In the genomic region with DNA sequence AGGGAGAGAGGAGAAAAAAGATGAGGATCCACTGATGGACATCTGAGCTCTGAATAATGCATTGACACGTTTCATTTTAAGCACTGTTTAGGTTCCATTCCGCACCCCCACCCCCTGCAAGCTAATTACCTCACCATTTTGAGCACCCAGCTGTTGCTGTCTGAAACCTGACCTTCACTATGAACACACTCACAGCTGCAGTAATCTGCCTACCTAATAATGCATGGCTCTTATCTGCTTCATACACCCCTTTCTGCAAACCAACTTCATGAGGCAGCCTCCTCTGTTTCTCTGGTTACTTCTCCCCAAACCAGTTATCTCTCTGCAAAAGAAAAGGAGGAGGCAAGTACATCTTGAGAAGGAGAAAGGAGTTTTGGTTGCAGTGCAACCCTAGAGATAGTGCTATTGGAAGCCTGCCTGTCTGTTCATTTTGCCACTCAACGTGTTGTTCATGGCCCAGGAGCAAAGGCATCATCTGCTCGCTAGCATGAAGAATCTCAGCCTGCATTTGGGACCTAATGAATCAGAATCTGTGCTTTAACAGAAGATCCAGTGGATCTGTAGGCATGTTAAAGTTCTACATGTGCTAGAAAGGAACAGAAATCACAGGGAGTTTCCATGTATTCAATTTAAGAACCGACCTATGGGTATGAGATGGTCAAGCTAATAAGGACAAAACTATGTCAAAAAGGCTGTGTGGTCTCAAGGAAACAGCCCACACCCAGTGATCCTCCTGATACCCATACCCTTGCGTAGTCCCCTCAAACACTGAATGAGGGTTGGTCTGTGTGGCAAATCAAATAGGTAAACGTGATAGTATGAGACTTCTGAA, we compare ENCODE assay signal across 10 cellular contexts.
DNase-seq lines count a peak whose midpoint lies in the region; ATAC-seq, FAIRE-seq and TF ChIP-seq lines count a peak whose summit lies in the region.
"Had no signal": no experiment of that assay in that cellular context is flagged by ENCODE, and none has a peak within 500 bp of the region (broad histone marks: within the 10 kb centered on the region; RNA-seq: fewer than 3 reads in every experiment).

No MANE protein-coding gene starts in this region.

- H2AFZ ChIP-seq in KMS-11 (ENCODE audit: low read depth), result no peak overlapping the region
- H2AFZ ChIP-seq in K562 (ENCODE audit: low read depth, low read length), result no peak overlapping the region
- H2AFZ ChIP-seq: parathyroid adenoma had no signal

- H3K4me2 ChIP-seq in KMS-11 (peak overlapping the region; percentile 9; the same call in 1 of the 2 replicates), K562 (ENCODE audit: insufficient read depth, low read length) (no peak overlapping the region)

- POLR2A ChIA-PET in K562 (lab: Yijun Ruan, JAX) (no interaction called here), GM10248 (lab: Yijun Ruan, JAX) (no interaction called here)
- POLR2A ChIA-PET in CD4-positive, alpha-beta memory T cell (lab: Charles Lee; ENCODE audit: partially characterized antibody), result no interaction called here

- TF ChIP-seq RAD21 in K562 (CRISPR knock-in tag; conservative IDR thresholded peaks at IDR 0.05 in 1 of 2, IDR thresholded peaks at IDR 0.05 in 1 of 2), result no peak

- H3K4me3 Mint-ChIP-seq in CD4-positive, alpha-beta memory T cell, result no peak overlapping the region

- ATAC-seq in GM21576 (IDR thresholded peaks at IDR 0.05; ENCODE audit: unreplicated experiment) (peak; percentile 64), K562 (no peak)

- peaks cover 0 to 6% (median 0%) of the 10 kb centered on the region in 8 donors for H3K9me3 Mint-ChIP-seq in CD4-positive, alpha-beta memory T cell

- in situ Hi-C loops in GM13977 (cut with MboI; ENCODE audit: low pct_unique_long_range_greater_than_20kb, low sequenced_read_pairs, unreplicated experiment) (no loop called here), K562 (cut with MboI) (no loop called here)

- TF ChIP-seq CTCF in GM13977 (IDR thresholded peaks at IDR 0.05; ENCODE audit: extremely low read depth, insufficient read depth, missing control alignments) (no peak), KMS-11 (conservative IDR thresholded peaks at IDR 0.05; ENCODE audit: low read depth, low read length) (no peak), K562 (IDR thresholded peaks at IDR 0.05 in 2 of 3, conservative IDR thresholded peaks at IDR 0.05 in 1 of 3; ENCODE audit: insufficient read depth in 2 of 3, low read depth in 1 of 3, low read length in 3 of 3) (no peak), GM10248 (IDR thresholded peaks at IDR 0.05; ENCODE audit: control extremely low read depth, extremely low read depth, low read depth, missing control alignments) (no peak)

- H3K9me1 ChIP-seq in K562 (ENCODE audit: control insufficient read depth, insufficient read depth, low read length), result no peaks in the 10 kb centered on the region

- H3K27me3 Mint-ChIP-seq in CD4-positive, alpha-beta memory T cell, result no peaks in the 10 kb centered on the region

- H4K20me1 ChIP-seq in KMS-11 (ENCODE audit: insufficient read depth) (no peaks in the 10 kb centered on the region), K562 (replicated peaks; ENCODE audit: control insufficient read depth, insufficient read depth, low read length) (no peaks in the 10 kb centered on the region; the same call in 1 of the 2 replicates)

- FAIRE-seq in K562 (lab: Jason Lieb, UNC), result no peak

- peaks cover 5 to 27% (median 17%) of the 10 kb centered on the region in 4 donors for H3K4me1 Mint-ChIP-seq in CD4-positive, alpha-beta memory T cell

- BruUV-seq in K562 (replicated peaks; lab: Mats Ljungman, UMichigan), result no TSS peak

- H3K4me3 ChIP-seq in KMS-11 (IDR thresholded peaks at IDR 0.05; ENCODE audit: insufficient read depth, low read depth, low read length) (no peak overlapping the region), K562 (no peak overlapping the region)
- no peak overlapping the region for H3K4me3 ChIP-seq in CD4-positive, alpha-beta memory T cell (ENCODE audit: low read length in 2 of 2)

- H3K79me2 ChIP-seq in KMS-11 (ENCODE audit: insufficient read depth, low read depth), result peaks cover 50% of the 10 kb centered on the region
- no peaks in the 10 kb centered on the region for H3K79me2 ChIP-seq in K562 (ENCODE audit: control insufficient read depth, insufficient read depth, low read length)
- H3K79me2 ChIP-seq: parathyroid adenoma had no signal

- intact Hi-C loops in K562 (cut with micrococcal nuclease), result no loop called here
- intact Hi-C loops in CD4-positive, alpha-beta memory T cell (cut with micrococcal nuclease), result no loop called here

- H3K27me3 ChIP-seq in KMS-11 (ENCODE audit: insufficient read depth, low read depth), result no peaks in the 10 kb centered on the region
- H3K27me3 ChIP-seq in K562 (ENCODE audit: control insufficient read depth in 2 of 2, insufficient read depth in 2 of 2, low read length in 2 of 2), result no peaks in the 10 kb centered on the region
- no peaks in the 10 kb centered on the region for H3K27me3 ChIP-seq in CD4-positive, alpha-beta memory T cell (ENCODE audit: insufficient read depth, low read length)

- CTCF ChIA-PET in K562 (lab: Yijun Ruan, JAX; ENCODE audit: low intra/inter-chr PET ratio) (no interaction called here), GM10248 (lab: Yijun Ruan, JAX) (interaction anchor here (1.1 to 2.2 kb wide), 5 partner anchors 17 to 87 kb away, joined by 3 to 5 read pairs (median 3); a partner anchor contains a TSS)
- CTCF ChIA-PET in CD4-positive, alpha-beta memory T cell (lab: Charles Lee; ENCODE audit: partially characterized antibody), result interaction anchor here (0.7 kb wide), 1 partner anchor 13 kb away, joined by 3 read pairs; no protein-coding TSS in a partner anchor

- DNase-seq in GM13977 (ENCODE audit: low spot score), result peak; percentile 50
- peak in 1 of 4 experiments; percentile 13 for DNase-seq in K562 (ENCODE audit: extremely low read depth in 1 of 4, low spot score in 3 of 4)
- no peak for DNase-seq in CD4-positive, alpha-beta memory T cell
- no peak for DNase-seq in GM10248 (ENCODE audit: extremely low spot score)
- no peak for DNase-seq in activated T-cell treated with anti-CD3 and anti-CD28 coated beads, Interleukin-2, amount 50 U/mL, for 48 hours
- no peak for DNase-seq in 8988T
- DNase-seq: DND-41 had no signal

- WGBS in K562 (ENCODE audit: insufficient coverage, low coverage, missing lambda C conversion rate), result under 1% methylated on average over 7 of the region's 7 CpGs

- no peaks in the 10 kb centered on the region for H3K9me3 ChIP-seq in K562 (replicated peaks; ENCODE audit: control insufficient read depth, insufficient read depth, low read depth, low read length)
- no peaks in the 10 kb centered on the region for H3K9me3 ChIP-seq in CD4-positive, alpha-beta memory T cell (ENCODE audit: control insufficient read depth in 1 of 2, low read length in 2 of 2)

- H3K27ac ChIP-seq in KMS-11 (peak overlapping the region; percentile 48), K562 (ENCODE audit: extremely low read depth, low read depth, low read length) (no peak overlapping the region)
- no peak overlapping the region for H3K27ac ChIP-seq in CD4-positive, alpha-beta memory T cell (ENCODE audit: low read depth, low read length)
- H3K27ac ChIP-seq: parathyroid adenoma had no signal

- peak overlapping the region in 1 of 7 donors; percentile 35 for H3K27ac Mint-ChIP-seq in CD4-positive, alpha-beta memory T cell

- TF ChIP-seq POLR2A in K562 (conservative IDR thresholded peaks at IDR 0.05), result no peak

- no peak for TF ChIP-seq EP300 in K562 (IDR thresholded peaks at IDR 0.05; ENCODE audit: low read length)

- H3K4me1 ChIP-seq in KMS-11 (ENCODE audit: low read depth, poor library complexity, severe bottlenecking), result peaks cover 56% of the 10 kb centered on the region
- no peaks in the 10 kb centered on the region for H3K4me1 ChIP-seq in K562 (replicated peaks in 1 of 2; ENCODE audit: control insufficient read depth in 2 of 2, insufficient read depth in 2 of 2, low read length in 2 of 2)
- H3K4me1 ChIP-seq in CD4-positive, alpha-beta memory T cell (ENCODE audit: insufficient read depth, low read length), result no peaks in the 10 kb centered on the region
- H3K4me1 ChIP-seq: parathyroid adenoma had no signal

- H3K9ac ChIP-seq in KMS-11 (no peak overlapping the region), K562 (ENCODE audit: insufficient read depth in 1 of 2, low read depth in 2 of 2, low read length in 2 of 2) (no peak overlapping the region)
- H3K9ac ChIP-seq: parathyroid adenoma had no signal

- no peaks in the 10 kb centered on the region for H3K36me3 Mint-ChIP-seq in CD4-positive, alpha-beta memory T cell

- H3K36me3 ChIP-seq in KMS-11 (ENCODE audit: insufficient read depth) (no peaks in the 10 kb centered on the region), K562 (ENCODE audit: control insufficient read depth, insufficient read depth, low read length) (no peaks in the 10 kb centered on the region)
- no peaks in the 10 kb centered on the region for H3K36me3 ChIP-seq in CD4-positive, alpha-beta memory T cell (ENCODE audit: insufficient read depth, low read length)

TF ChIP-seq in K562, 482 proteins besides CTCF, POLR2A, EP300 and RAD21 (continues in another document):
- TF ChIP-seq XRCC3 (IDR thresholded peaks at IDR 0.05) (no peak), RB1 (IDR thresholded peaks at IDR 0.05; ENCODE audit: low read depth) (no peak), ZNF165 (CRISPR knock-in tag; IDR thresholded peaks at IDR 0.05; ENCODE audit: borderline replicate concordance) (no peak), SRF (CRISPR knock-in tag; IDR thresholded peaks at IDR 0.05) (no peak), ZC3H4 (CRISPR knock-in tag; IDR thresholded peaks at IDR 0.05; ENCODE audit: borderline replicate concordance) (no peak), CHD2 (IDR thresholded peaks at IDR 0.05; ENCODE audit: low read depth, low read length) (no peak), BDP1 (IDR thresholded peaks at IDR 0.05; ENCODE audit: insufficient read depth, insufficient read length) (no peak), CBFA2T3 (IDR thresholded peaks at IDR 0.05) (peak; percentile 81), TCFL5 (CRISPR knock-in tag; conservative IDR thresholded peaks at IDR 0.05) (no peak), NCOR1 (IDR thresholded peaks at IDR 0.05) (peak; percentile 27; the same call in 1 of the 2 replicates), KAT8 (IDR thresholded peaks at IDR 0.05; ENCODE audit: low read depth) (no peak)
